In genomic region chr3:45907769-45908705, GRCh38 we compare ENCODE assay signal across 16 cellular contexts. TPM values are rescaled to one million over a fixed set of nuclear protein-coding genes. Genes with fewer than 3 reads are reported as not detected.
DNase-seq lines count a peak whose midpoint lies in the region; ATAC-seq, FAIRE-seq and TF ChIP-seq lines count a peak whose summit lies in the region.
"Had no signal": no experiment of that assay in that cellular context is flagged by ENCODE, and none has a peak within 500 bp of the region (broad histone marks: within the 10 kb centered on the region; RNA-seq: fewer than 3 reads in every experiment).

No MANE protein-coding gene starts in this region.

- POLR2A ChIA-PET in K562 (lab: Yijun Ruan, JAX) = interaction anchor here (1.2 to 1.5 kb wide), 3 partner anchors 10 to 13 kb away, joined by 3 to 5 read pairs (median 3); no protein-coding TSS in a partner anchor

- FAIRE-seq in K562 (lab: Jason Lieb, UNC) (no peak), kidney (lab: Jason Lieb, UNC) (no peak)

- H4K20me1 ChIP-seq in K562 (replicated peaks; ENCODE audit: control insufficient read depth, insufficient read depth, low read length) = no peaks in the 10 kb centered on the region; the same call in 1 of the 2 replicates

- DNase-seq in AG10803 (ENCODE audit: low read depth) = peak; percentile 61
- peak; percentile 82 for DNase-seq in HCEC 1CT
- no peak for DNase-seq in K562 (ENCODE audit: extremely low read depth in 1 of 4, low spot score in 3 of 4)
- peak; percentile 87 for DNase-seq in myocyte (ENCODE audit: low read depth)
- DNase-seq in kidney tubule cell (ENCODE audit: low spot score) = no peak
- no peak for DNase-seq in NCI-H524 (lab: John Stamatoyannopoulos, UW)
- DNase-seq in kidney = no peak
- DNase-seq in NCI-H82 treated with DMSO at 0.1 percent for 48 hours (lab: John Stamatoyannopoulos, UW; ENCODE audit: unreplicated experiment) = no peak
- DNase-seq: kidney glomerular epithelial cell, MV-4-11, NCI-H510A, Right ventricle myocardium superior had no signal

- H3K4me1 ChIP-seq in K562 (replicated peaks in 1 of 2; ENCODE audit: control insufficient read depth in 2 of 2, insufficient read depth in 2 of 2, low read length in 2 of 2) (peaks cover 0 to 3% of the 10 kb centered on the region in 2 experiments; a peak in 3 of 5 replicates), kidney (ENCODE audit: control insufficient read depth in 1 of 2, insufficient read depth in 1 of 2, low read depth in 1 of 2, low read length in 2 of 2) (no peaks in the 10 kb centered on the region)

- no peak for TF ChIP-seq POLR2A in K562 (conservative IDR thresholded peaks at IDR 0.05)

- no peak overlapping the region for H3K9ac ChIP-seq in K562 (ENCODE audit: insufficient read depth in 1 of 2, low read depth in 2 of 2, low read length in 2 of 2)
- no peak overlapping the region for H3K9ac ChIP-seq in kidney (ENCODE audit: low read length in 2 of 2)

- no TSS peak for BruUV-seq in K562 (replicated peaks; lab: Mats Ljungman, UMichigan)

- in situ Hi-C loops in K562 (cut with MboI) = no loop called here

- H3K9me1 ChIP-seq in K562 (ENCODE audit: control insufficient read depth, insufficient read depth, low read length) = peaks cover 2% of the 10 kb centered on the region

- CTCF ChIA-PET in K562 (lab: Yijun Ruan, JAX; ENCODE audit: low intra/inter-chr PET ratio) = interaction anchor here (1.0 kb wide), 1 partner anchor 147 kb away, joined by 3 read pairs; no protein-coding TSS in a partner anchor

- H2AFZ ChIP-seq in K562 (ENCODE audit: low read depth, low read length) = no peak overlapping the region

- H3K9me3 ChIP-seq in K562 (replicated peaks; ENCODE audit: control insufficient read depth, insufficient read depth, low read depth, low read length) (no peaks in the 10 kb centered on the region), kidney (ENCODE audit: control insufficient read depth in 1 of 2, low read length in 2 of 2) (no peaks in the 10 kb centered on the region)

- 5% methylated on average over 13 of the region's 13 CpGs for WGBS in K562 (ENCODE audit: insufficient coverage, low coverage, missing lambda C conversion rate)

- TF ChIP-seq CTCF in AG10803 (conservative IDR thresholded peaks at IDR 0.05; ENCODE audit: low read length) (no peak), K562 (IDR thresholded peaks at IDR 0.05 in 2 of 3, conservative IDR thresholded peaks at IDR 0.05 in 1 of 3; ENCODE audit: insufficient read depth in 2 of 3, low read depth in 1 of 3, low read length in 3 of 3) (no peak), kidney (IDR thresholded peaks at IDR 0.05; ENCODE audit: borderline replicate concordance, extremely low read depth, insufficient read depth) (no peak)

- no peak for TF ChIP-seq RAD21 in K562 (CRISPR knock-in tag; conservative IDR thresholded peaks at IDR 0.05 in 1 of 2, IDR thresholded peaks at IDR 0.05 in 1 of 2)

- H3K4me2 ChIP-seq in K562 (ENCODE audit: insufficient read depth, low read length) = no peak overlapping the region

- H3K36me3 ChIP-seq in K562 (ENCODE audit: control insufficient read depth, insufficient read depth, low read length) = no peaks in the 10 kb centered on the region
- no peaks in the 10 kb centered on the region for H3K36me3 ChIP-seq in kidney (ENCODE audit: control insufficient read depth in 1 of 2, insufficient read depth in 2 of 2, low read length in 2 of 2)

- intact Hi-C loops in K562 (cut with micrococcal nuclease) (loop anchor here (1.0 to 10.0 kb wide), 2 partner anchors 147 to 393 kb away; no protein-coding TSS in a partner anchor), kidney (cut with DNase I) (no loop called here)

- H3K4me3 ChIP-seq in AG10803 (ENCODE audit: low read length) (no peak overlapping the region), K562 (no peak overlapping the region), kidney (ENCODE audit: low read length in 2 of 2) (no peak overlapping the region)

- no peak overlapping the region for H3K27ac ChIP-seq in K562 (ENCODE audit: extremely low read depth, low read depth, low read length)
- no peak overlapping the region for H3K27ac ChIP-seq in kidney (ENCODE audit: low read depth in 2 of 2, low read length in 2 of 2)

- H3K79me2 ChIP-seq in K562 (ENCODE audit: control insufficient read depth, insufficient read depth, low read length) = no peaks in the 10 kb centered on the region

- no peak for TF ChIP-seq EP300 in K562 (IDR thresholded peaks at IDR 0.05; ENCODE audit: low read length)

- ATAC-seq in K562 = peak; percentile 21; the same call in 2 of the 3 replicates

- H3K27me3 ChIP-seq in K562 (ENCODE audit: control insufficient read depth in 2 of 2, insufficient read depth in 2 of 2, low read length in 2 of 2) = peaks cover 0 to 55% of the 10 kb centered on the region in 2 experiments; a peak in 4 of 5 replicates

TF ChIP-seq in K562, 482 proteins besides CTCF, POLR2A, EP300 and RAD21 (continues in another document):
- TF ChIP-seq, protein P1, sequence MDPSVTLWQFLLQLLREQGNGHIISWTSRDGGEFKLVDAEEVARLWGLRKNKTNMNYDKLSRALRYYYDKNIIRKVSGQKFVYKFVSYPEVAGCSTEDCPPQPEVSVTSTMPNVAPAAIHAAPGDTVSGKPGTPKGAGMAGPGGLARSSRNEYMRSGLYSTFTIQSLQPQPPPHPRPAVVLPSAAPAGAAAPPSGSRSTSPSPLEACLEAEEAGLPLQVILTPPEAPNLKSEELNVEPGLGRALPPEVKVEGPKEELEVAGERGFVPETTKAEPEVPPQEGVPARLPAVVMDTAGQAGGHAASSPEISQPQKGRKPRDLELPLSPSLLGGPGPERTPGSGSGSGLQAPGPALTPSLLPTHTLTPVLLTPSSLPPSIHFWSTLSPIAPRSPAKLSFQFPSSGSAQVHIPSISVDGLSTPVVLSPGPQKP (CRISPR knock-in tag; IDR thresholded peaks at IDR 0.05) = no peak
- TF ChIP-seq, protein P2, sequence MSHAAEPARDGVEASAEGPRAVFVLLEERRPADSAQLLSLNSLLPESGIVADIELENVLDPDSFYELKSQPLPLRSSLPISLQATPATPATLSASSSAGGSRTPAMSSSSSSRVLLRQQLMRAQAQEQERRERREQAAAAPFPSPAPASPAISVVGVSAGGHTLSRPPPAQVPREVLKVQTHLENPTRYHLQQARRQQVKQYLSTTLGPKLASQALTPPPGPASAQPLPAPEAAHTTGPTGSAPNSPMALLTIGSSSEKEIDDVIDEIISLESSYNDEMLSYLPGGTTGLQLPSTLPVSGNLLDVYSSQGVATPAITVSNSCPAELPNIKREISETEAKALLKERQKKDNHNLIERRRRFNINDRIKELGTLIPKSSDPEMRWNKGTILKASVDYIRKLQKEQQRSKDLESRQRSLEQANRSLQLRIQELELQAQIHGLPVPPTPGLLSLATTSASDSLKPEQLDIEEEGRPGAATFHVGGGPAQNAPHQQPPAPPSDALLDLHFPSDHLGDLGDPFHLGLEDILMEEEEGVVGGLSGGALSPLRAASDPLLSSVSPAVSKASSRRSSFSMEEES (CRISPR knock-in tag; IDR thresholded peaks at IDR 0.05) = no peak
- no peak for TF ChIP-seq KLF13 (tag; IDR thresholded peaks at IDR 0.05; ENCODE audit: borderline replicate concordance, low read depth)
- no peak for TF ChIP-seq NFE2L1 (tag; IDR thresholded peaks at IDR 0.05; ENCODE audit: borderline replicate concordance, low read depth)

RNA-seq across cellular contexts. Expression of gene CCR9, which starts 21.7 kb away (rescaled TPM):
- not detected in 2 replicates for total RNA-seq in K562 (2011; cell fraction: chromatin; rRNA removed; ENCODE audit: low replicate concordance)
- not detected in 2 replicates for total RNA-seq in K562 (2011; cell fraction: nucleolus; rRNA removed)
- total RNA-seq in K562 (2011; cell fraction: nucleoplasm; rRNA removed) = not detected in 2 replicates
- total RNA-seq in K562 (2014; rRNA removed) = not detected in 2 replicates
- total RNA-seq in K562 (2014; rRNA removed; fragmentation: Illumina TruSeq; extraction: Trizol) = not detected in 2 replicates
- total RNA-seq in K562 (2015; rRNA removed; fragmentation: Illumina TruSeq; extraction: Trizol) = not detected in 2 replicates
- total RNA-seq in K562 (2021) = not detected in 2 replicates
- not detected in 2 replicates for polyA plus RNA-seq in K562 (2011; rRNA removed)
- not detected in 2 replicates for polyA plus RNA-seq in K562 (2011; cell fraction: cytosol; rRNA removed)
- polyA plus RNA-seq in K562 (2011; cell fraction: nucleus; rRNA removed) = not detected in 2 replicates
- 0.07 TPM in 1 of 2 replicates, not detected in the other for polyA plus RNA-seq in K562 (2012)
- not detected in 2 replicates for polyA plus RNA-seq in K562 (2014; fragmentation: Illumina TruSeq; extraction: Trizol)
- not detected for polyA plus RNA-seq in K562 (2014; fragmentation: Nextera tagmentation; extraction: Ambion mirVana)
- not detected in 2 replicates for polyA plus RNA-seq in K562 (2014; rRNA removed)
- polyA minus RNA-seq in K562 (2011; rRNA and poly(A)+ RNA removed) = not detected in 2 replicates
- polyA minus RNA-seq in K562 (2011; cell fraction: cytosol; rRNA and poly(A)+ RNA removed) = not detected in 2 replicates
- not detected in 2 replicates for polyA minus RNA-seq in K562 (2011; cell fraction: nucleus; rRNA and poly(A)+ RNA removed)
- not detected in 2 replicates for total RNA-seq in myocyte
- not detected for polyA plus RNA-seq in myocyte (2012)
- 0.22 TPM for total RNA-seq in kidney
- 0.43 TPM for polyA plus RNA-seq in kidney (ENCODE audit: insufficient read depth, low read depth, low replicate concordance)
- total RNA-seq: osteocyte, Right ventricle myocardium superior, temporal lobe, WTC11 had no signal

RNA-seq across cellular contexts. Expression of gene CXCR6, which starts 35.2 kb away (rescaled TPM):
- not detected in 2 replicates for total RNA-seq in K562 (2011; cell fraction: chromatin; rRNA removed; ENCODE audit: low replicate concordance)
- total RNA-seq in K562 (2011; cell fraction: nucleolus; rRNA removed) = not detected in 2 replicates
- total RNA-seq in K562 (2011; cell fraction: nucleoplasm; rRNA removed) = not detected in 2 replicates
- total RNA-seq in K562 (2014; rRNA removed) (not detected in 2 replicates), K562 (2014; rRNA removed; fragmentation: Illumina TruSeq; extraction: Trizol) (not detected in 2 replicates), K562 (2015; rRNA removed; fragmentation: Illumina TruSeq; extraction: Trizol) (not detected in 2 replicates), K562 (2021) (not detected in 2 replicates), myocyte (not detected in 2 replicates), kidney (2.7 TPM)
- polyA plus RNA-seq in K562 (2011; rRNA removed) (not detected in 2 replicates), K562 (2014; fragmentation: Illumina TruSeq; extraction: Trizol) (not detected in 2 replicates), K562 (2014; fragmentation: Nextera tagmentation; extraction: Ambion mirVana) (under 1 TPM in 1 of 2 experiments, not detected in 1; 0.28 TPM), K562 (2014; rRNA removed) (not detected in 2 replicates), kidney (ENCODE audit: insufficient read depth, low read depth, low replicate concordance) (0.39 TPM)
- polyA plus RNA-seq in K562 (2011; cell fraction: cytosol; rRNA removed) = not detected in 2 replicates
- polyA plus RNA-seq in K562 (2011; cell fraction: nucleus; rRNA removed) = not detected in 2 replicates
- polyA plus RNA-seq in K562 (2012) = 0.12 and 0.16 TPM in 2 replicates
- not detected in 2 replicates for polyA minus RNA-seq in K562 (2011; rRNA and poly(A)+ RNA removed)
- polyA minus RNA-seq in K562 (2011; cell fraction: cytosol; rRNA and poly(A)+ RNA removed) = not detected in 2 replicates
- polyA minus RNA-seq in K562 (2011; cell fraction: nucleus; rRNA and poly(A)+ RNA removed) = not detected in 2 replicates
- 0.37 TPM for polyA plus RNA-seq in myocyte (2012)
- total RNA-seq: epithelial cell of proximal tubule, osteocyte, temporal lobe, WTC11 had no signal

Comparison
In these comparisons a context has a peak if more than half of its experiments do, and no peak if none do; other contexts are left out.
1. DNase-seq: peak in AG10803 (single experiment), HCEC 1CT (single experiment) and myocyte (single experiment); none in K562 (0 of 4), kidney tubule cell (single experiment), NCI-H524 (0 of 2), kidney (single experiment) and NCI-H82 treated with DMSO at 0.1 percent for 48 hours (single experiment).